28 cellular contexts compared by ENCODE assay signal in the genomic region with DNA sequence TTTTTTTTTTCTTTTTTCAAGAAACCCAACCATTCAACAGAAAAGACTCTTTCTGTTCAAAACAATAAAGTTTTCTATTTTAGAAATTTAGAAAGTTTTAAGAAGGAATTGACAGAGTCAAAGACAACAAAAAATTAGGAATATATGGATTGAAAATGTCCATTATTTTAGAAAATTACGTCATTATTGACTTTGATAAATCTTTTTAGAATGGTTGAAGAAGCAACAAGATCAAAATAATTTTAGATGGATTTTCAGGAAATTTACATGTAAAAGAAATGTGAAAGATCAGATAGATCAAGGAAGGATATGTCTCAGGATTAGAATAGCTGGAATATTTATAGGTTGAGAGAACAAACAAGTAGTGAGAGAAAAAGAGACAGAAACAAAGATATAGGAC. TPM values are rescaled to one million over a fixed set of nuclear protein-coding genes. Genes with fewer than 3 reads are reported as not detected.
"Had no signal": no experiment of that assay in that cellular context is flagged by ENCODE, and none has a peak within 500 bp of the region (broad histone marks: within the 10 kb centered on the region; RNA-seq: fewer than 3 reads in every experiment).

No MANE protein-coding gene starts in this region.

- H3K27ac ChIP-seq: coronary artery, dorsolateral prefrontal cortex, epithelial cell of prostate, esophagus squamous epithelium, gastroesophageal sphincter, heart left ventricle, hepatocyte, left lung, lower lobe of right lung had no signal

- ATAC-seq: esophagus mucosa, gastroesophageal sphincter, heart left ventricle, left cardiac atrium, left lung, left ventricle myocardium superior, lower lobe of right lung, mucosa of descending colon had no signal

- H3K4me1 ChIP-seq: esophagus squamous epithelium, gastroesophageal sphincter, heart left ventricle, left lung, lower lobe of right lung had no signal

- H3K4me3 ChIP-seq: coronary artery, dorsolateral prefrontal cortex, esophagus squamous epithelium, gastroesophageal sphincter, heart left ventricle, hepatocyte, left lung, lower lobe of right lung, mucosa of descending colon had no signal

- H3K36me3 ChIP-seq: esophagus squamous epithelium, gastroesophageal sphincter, heart left ventricle, left lung, lower lobe of right lung had no signal

- H3K79me2 ChIP-seq: hepatocyte had no signal

- H2AFZ ChIP-seq: hepatocyte had no signal

- H3K9me3 ChIP-seq: left lung, lower lobe of right lung, mucosa of descending colon had no signal

- H3K27me3 ChIP-seq: dorsolateral prefrontal cortex, esophagus squamous epithelium, left lung had no signal

- DNase-seq: dermis blood vessel endothelial cell; dorsolateral prefrontal cortex; effector CD4-positive, alpha-beta T cell; effector memory CD4-positive, alpha-beta T cell; erythroblast; esophagus squamous epithelium; foreskin fibroblast; foreskin melanocyte; heart left ventricle; hypothalamus; immature natural killer cell; left cardiac atrium; left lung; left ventricle myocardium superior; lower lobe of right lung; mesenchymal stem cell; mucosa of descending colon; naive B cell had no signal

- FAIRE-seq: colon, keratinocyte had no signal

- H3K4me2 ChIP-seq: hepatocyte had no signal

RNA-seq across cellular contexts. Expression of a gene that starts 8.4 kb away (rescaled TPM):
- total RNA-seq: lung microvascular endothelial cell, mesenteric fat pad, myocyte had no signal
- polyA plus RNA-seq: immature natural killer cell, keratinocyte had no signal
